In the genomic region with DNA sequence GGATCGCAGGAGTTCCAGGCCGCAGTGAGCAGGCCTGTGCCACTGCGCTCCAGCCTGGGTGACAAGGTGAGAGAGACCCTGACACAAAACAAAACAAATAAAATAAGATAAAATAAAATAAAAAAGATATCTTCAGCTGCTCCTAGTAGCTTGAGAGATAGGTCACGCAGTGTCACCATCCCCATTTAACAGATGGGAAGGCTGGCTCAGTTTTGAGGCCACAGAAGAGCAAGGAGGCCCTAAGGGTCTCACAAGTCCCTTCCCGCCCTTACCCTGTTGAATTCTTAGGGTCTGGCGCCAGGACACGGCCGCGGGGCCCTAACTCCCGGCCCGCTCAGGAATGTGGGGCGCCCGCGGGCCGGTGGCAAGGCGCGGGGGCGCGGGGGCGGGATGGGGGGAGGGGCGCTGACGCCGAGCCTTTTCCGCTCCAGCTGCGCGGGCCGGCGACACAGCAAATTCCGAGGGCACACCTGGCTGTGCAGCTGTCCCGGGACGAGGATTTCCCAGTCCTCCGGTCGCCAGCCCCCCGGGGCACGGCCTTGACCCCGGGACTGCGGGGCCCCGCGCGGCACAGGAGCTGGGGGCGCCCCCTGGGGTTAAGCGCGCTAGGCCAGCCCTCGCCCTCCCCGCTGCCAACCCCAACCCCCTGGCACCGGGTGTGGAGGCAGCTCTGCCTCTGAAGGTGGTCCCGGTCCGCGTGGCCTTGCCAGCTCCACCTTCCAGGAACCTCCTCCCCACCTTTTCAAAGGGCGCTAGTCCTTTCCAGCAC, we compare ENCODE assay signal across 1 cellular context.
TF ChIP-seq lines count a peak whose summit lies in the region.

No MANE protein-coding gene starts in this region.

TF ChIP-seq in H1, 55 proteins besides CTCF, POLR2A, EP300 and RAD21:
- peak; percentile 33; the same call in 1 of the 2 replicates for TF ChIP-seq POLR2AphosphoS5 (IDR thresholded peaks at IDR 0.05; ENCODE audit: low read depth, low read length)
- TF ChIP-seq HDAC2 (IDR thresholded peaks at IDR 0.05; ENCODE audit: borderline replicate concordance in 1 of 2, low read depth in 2 of 2, low read length in 2 of 2): peak in 1 of 2 experiments; percentile 24; a peak in 1 of 4 replicates
- peak; percentile 36; the same call in 1 of the 2 replicates for TF ChIP-seq RBBP5 (IDR thresholded peaks at IDR 0.05; ENCODE audit: borderline replicate concordance, low read depth, low read length)
- peak; percentile 3; the same call in 1 of the 2 replicates for TF ChIP-seq YY1 (IDR thresholded peaks at IDR 0.05; ENCODE audit: low read depth, low read length)
- TF ChIP-seq, protein P1, sequence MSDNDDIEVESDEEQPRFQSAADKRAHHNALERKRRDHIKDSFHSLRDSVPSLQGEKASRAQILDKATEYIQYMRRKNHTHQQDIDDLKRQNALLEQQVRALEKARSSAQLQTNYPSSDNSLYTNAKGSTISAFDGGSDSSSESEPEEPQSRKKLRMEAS (IDR thresholded peaks at IDR 0.05): 0 out of 2 replicates have a peak, but pooled peaks have one; percentile 8
- peak; percentile 62 for TF ChIP-seq TEAD4 (IDR thresholded peaks at IDR 0.05; ENCODE audit: low read depth, low read length)
- TF ChIP-seq, protein P2, sequence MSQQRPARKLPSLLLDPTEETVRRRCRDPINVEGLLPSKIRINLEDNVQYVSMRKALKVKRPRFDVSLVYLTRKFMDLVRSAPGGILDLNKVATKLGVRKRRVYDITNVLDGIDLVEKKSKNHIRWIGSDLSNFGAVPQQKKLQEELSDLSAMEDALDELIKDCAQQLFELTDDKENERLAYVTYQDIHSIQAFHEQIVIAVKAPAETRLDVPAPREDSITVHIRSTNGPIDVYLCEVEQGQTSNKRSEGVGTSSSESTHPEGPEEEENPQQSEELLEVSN (IDR thresholded peaks at IDR 0.05): peak; percentile 27; the same call in 1 of the 2 replicates
- TF ChIP-seq MAFK (IDR thresholded peaks at IDR 0.05; ENCODE audit: low read depth, low read length): no peak
- peak; percentile 76 for TF ChIP-seq ASH2L (IDR thresholded peaks at IDR 0.05; ENCODE audit: low read length)
- TF ChIP-seq GABPA (IDR thresholded peaks at IDR 0.05; ENCODE audit: borderline replicate concordance, insufficient read depth, low read length): no peak
- TF ChIP-seq NRF1 (IDR thresholded peaks at IDR 0.05; ENCODE audit: low read depth, low read length): no peak
- TF ChIP-seq KDM1A (IDR thresholded peaks at IDR 0.05; ENCODE audit: borderline replicate concordance, low read length): peak; percentile 8; the same call in 1 of the 2 replicates
- TF ChIP-seq CTBP2 (IDR thresholded peaks at IDR 0.05; ENCODE audit: borderline replicate concordance, insufficient read depth, insufficient read length, low read length): peak; percentile 27
- no peak for TF ChIP-seq BRCA1 (IDR thresholded peaks at IDR 0.05; ENCODE audit: low read depth, low read length)
- TF ChIP-seq TCF12 (IDR thresholded peaks at IDR 0.05; ENCODE audit: low read depth, low read length): peak; percentile 98
- TF ChIP-seq POU5F1 (IDR thresholded peaks at IDR 0.05; ENCODE audit: low read depth, low read length): no peak
- TF ChIP-seq EGR1 (IDR thresholded peaks at IDR 0.05; ENCODE audit: borderline replicate concordance, low read depth, low read length): peak; percentile 79
- 0 out of 2 replicates have a peak, but pooled peaks have one; percentile 27 for TF ChIP-seq CREB1 (IDR thresholded peaks at IDR 0.05)
- TF ChIP-seq FOSL1 (IDR thresholded peaks at IDR 0.05; ENCODE audit: insufficient read depth, low read depth, low read length): 0 out of 2 replicates have a peak, but pooled peaks have one; percentile 29
- TF ChIP-seq SP4 (IDR thresholded peaks at IDR 0.05; ENCODE audit: low read length): no peak
- peak; percentile 26 for TF ChIP-seq KDM4A (IDR thresholded peaks at IDR 0.05; ENCODE audit: low read depth, low read length, severe bottlenecking)
